ENCODE assay signal across 14 cellular contexts in the genomic region with DNA sequence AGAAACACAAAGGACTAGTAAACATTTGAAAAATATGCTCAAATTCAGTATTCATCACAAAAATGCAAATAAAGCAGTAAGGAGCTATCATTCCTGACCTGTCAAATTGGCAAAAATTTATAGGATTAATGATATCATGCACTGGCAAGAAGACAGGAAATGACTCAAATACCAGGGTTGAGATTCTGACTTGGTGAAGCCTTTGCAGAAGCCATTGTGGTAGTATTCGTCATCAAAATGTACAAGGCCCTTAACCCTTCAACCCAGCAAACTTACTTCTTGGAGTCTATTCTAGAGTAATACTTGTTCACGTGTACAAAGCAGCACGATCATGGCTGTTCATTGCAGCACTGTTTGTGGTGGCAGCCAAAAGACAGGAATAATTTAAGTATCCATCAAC.
DNase-seq lines count a peak whose midpoint lies in the region; ATAC-seq, FAIRE-seq and TF ChIP-seq lines count a peak whose summit lies in the region.
"Had no signal": no experiment of that assay in that cellular context is flagged by ENCODE, and none has a peak within 500 bp of the region (broad histone marks: within the 10 kb centered on the region; RNA-seq: fewer than 3 reads in every experiment).

No MANE protein-coding gene starts in this region.

- H3K9me3 ChIP-seq in keratinocyte (ENCODE audit: control insufficient read depth, low read depth, low read length), result no peaks in the 10 kb centered on the region

- H3K27me3 ChIP-seq in keratinocyte (ENCODE audit: control insufficient read depth, extremely low read depth, insufficient read depth, low read length), result no peaks in the 10 kb centered on the region

- no peak overlapping the region for H2AFZ ChIP-seq in keratinocyte (ENCODE audit: control insufficient read depth, low read length)

- H3K36me3 Mint-ChIP-seq in T-cell, result peaks cover 18% of the 10 kb centered on the region
- H3K36me3 Mint-ChIP-seq: mesothelial cell of epicardium had no signal

- H3K27ac Mint-ChIP-seq in T-cell, result no peak overlapping the region
- H3K27ac Mint-ChIP-seq: mesothelial cell of epicardium had no signal

- no peaks in the 10 kb centered on the region for H3K36me3 ChIP-seq in keratinocyte (ENCODE audit: control insufficient read depth in 2 of 2, extremely low read depth in 1 of 2, insufficient read depth in 2 of 2, low read length in 2 of 2)

- H3K9ac ChIP-seq in keratinocyte (ENCODE audit: control insufficient read depth, extremely low read depth, insufficient read depth, low read length), result no peak overlapping the region

- H3K27me3 Mint-ChIP-seq in T-cell, result peaks cover 0 to 7% of the 10 kb centered on the region in 2 donors

- no peak overlapping the region for H3K4me3 Mint-ChIP-seq in T-cell
- H3K4me3 Mint-ChIP-seq: mesothelial cell of epicardium had no signal

- no peaks in the 10 kb centered on the region for H3K9me3 Mint-ChIP-seq in T-cell
- H3K9me3 Mint-ChIP-seq: mesothelial cell of epicardium had no signal

- H3K4me3 ChIP-seq in AG09309 (ENCODE audit: control insufficient read depth, low read depth, low read length) (no peak overlapping the region), astrocyte of the cerebellum (ENCODE audit: low read depth, low read length) (no peak overlapping the region), keratinocyte (ENCODE audit: control insufficient read depth in 2 of 3, extremely low read depth in 1 of 3, insufficient read depth in 2 of 3, low read depth in 1 of 3, low read length in 3 of 3) (no peak overlapping the region)
- H3K4me3 ChIP-seq: smooth muscle cell had no signal

- no peak for TF ChIP-seq POLR2A in GM18505 (IDR thresholded peaks at IDR 0.05; ENCODE audit: borderline replicate concordance, extremely low read depth, insufficient read depth, insufficient read length)

- in situ Hi-C loops in astrocyte of the cerebellum (cut with HindIII; ENCODE audit: low sequenced_read_pairs), result no loop called here

- CTCF ChIA-PET in T-cell (lab: Charles Lee), result no interaction called here

- H3K4me1 ChIP-seq in keratinocyte (ENCODE audit: control insufficient read depth, extremely low read depth, insufficient read depth, low read length), result peaks cover 31% of the 10 kb centered on the region

- no peaks in the 10 kb centered on the region for H4K20me1 ChIP-seq in keratinocyte (ENCODE audit: control insufficient read depth, extremely low read depth, insufficient read depth, low read length)

- TF ChIP-seq CTCF in AG09309 (IDR thresholded peaks at IDR 0.05; ENCODE audit: control insufficient read depth, insufficient read depth, low read depth, low read length, missing control alignments) (no peak), astrocyte of the cerebellum (IDR thresholded peaks at IDR 0.05; ENCODE audit: low read depth, low read length, missing control alignments) (no peak), keratinocyte (optimal IDR thresholded peaks at IDR 0.05 in 1 of 3, IDR thresholded peaks at IDR 0.05 in 1 of 3, conservative IDR thresholded peaks at IDR 0.05 in 1 of 3; ENCODE audit: extremely low read depth in 1 of 3, insufficient read depth in 2 of 3, low read length in 3 of 3) (no peak)

- dilution Hi-C loops in keratinocyte (cut with MboI; ENCODE audit: extremely low pct_ligation_motif_present, low sequenced_read_pairs), result no loop called here

- peak overlapping the region; percentile 70 for H3K27ac ChIP-seq in keratinocyte (ENCODE audit: control insufficient read depth, insufficient read depth, low read length)

- H3K4me1 Mint-ChIP-seq in T-cell, result no peaks in the 10 kb centered on the region
- H3K4me1 Mint-ChIP-seq: mesothelial cell of epicardium had no signal

- no peaks in the 10 kb centered on the region for H3K79me2 ChIP-seq in keratinocyte (ENCODE audit: control insufficient read depth, insufficient read depth, low read length)

- no peaks in the 10 kb centered on the region for H3K9me1 ChIP-seq in keratinocyte (ENCODE audit: control insufficient read depth, extremely low read depth, insufficient read depth, low read length)

- POLR2A ChIA-PET in T-cell (lab: Charles Lee), result no interaction called here

- DNase-seq in AG09309 (ENCODE audit: low read depth), result peak; percentile 59
- peak; percentile 5 for DNase-seq in HTR-8/SVneo (ENCODE audit: insufficient read length, low spot score)
- peak; percentile 34 for DNase-seq in astrocyte of the cerebellum (ENCODE audit: low read depth)
- DNase-seq in keratinocyte (ENCODE audit: low read depth, low spot score), result peak; percentile 41
- DNase-seq in T-cell, result no peak
- DNase-seq in NCI-H2171 treated with DMSO at 0.1 percent for 48 hours (lab: John Stamatoyannopoulos, UW), result no peak
- DNase-seq: activated CD4-positive, alpha-beta T cell treated with anti-CD3 and anti-CD28 coated beads, Interleukin-2, amount 50 U/mL, for 48 hours; foreskin melanocyte; NCI-H345 had no signal

- ATAC-seq in HG02798 (IDR thresholded peaks at IDR 0.05; ENCODE audit: poor library complexity, unreplicated experiment) (no peak), GM18505 (IDR thresholded peaks at IDR 0.05; ENCODE audit: unreplicated experiment) (no peak), T-cell (replicated peaks in 1 of 4) (no peak)

- H3K4me2 ChIP-seq in keratinocyte (ENCODE audit: control insufficient read depth, extremely low read depth, insufficient read depth, low read depth, low read length), result peak overlapping the region; percentile 20
- H3K4me2 ChIP-seq: smooth muscle cell had no signal

- FAIRE-seq in HTR-8/SVneo (lab: Jason Lieb, UNC), result no peak
- peak; percentile 71 for FAIRE-seq in keratinocyte (lab: Jason Lieb, UNC)
- FAIRE-seq: GM18507 had no signal

Comparison
In these comparisons a context has a peak if more than half of its experiments do, and no peak if none do; other contexts are left out.
1. DNase-seq: peak in AG09309 (single experiment), HTR-8/SVneo (single experiment), astrocyte of the cerebellum (single experiment) and keratinocyte (single experiment); none in T-cell (0 of 34) and NCI-H2171 treated with DMSO at 0.1 percent for 48 hours (single experiment).